Comparison of ENCODE assay signal across 1 cellular context in the genomic region with DNA sequence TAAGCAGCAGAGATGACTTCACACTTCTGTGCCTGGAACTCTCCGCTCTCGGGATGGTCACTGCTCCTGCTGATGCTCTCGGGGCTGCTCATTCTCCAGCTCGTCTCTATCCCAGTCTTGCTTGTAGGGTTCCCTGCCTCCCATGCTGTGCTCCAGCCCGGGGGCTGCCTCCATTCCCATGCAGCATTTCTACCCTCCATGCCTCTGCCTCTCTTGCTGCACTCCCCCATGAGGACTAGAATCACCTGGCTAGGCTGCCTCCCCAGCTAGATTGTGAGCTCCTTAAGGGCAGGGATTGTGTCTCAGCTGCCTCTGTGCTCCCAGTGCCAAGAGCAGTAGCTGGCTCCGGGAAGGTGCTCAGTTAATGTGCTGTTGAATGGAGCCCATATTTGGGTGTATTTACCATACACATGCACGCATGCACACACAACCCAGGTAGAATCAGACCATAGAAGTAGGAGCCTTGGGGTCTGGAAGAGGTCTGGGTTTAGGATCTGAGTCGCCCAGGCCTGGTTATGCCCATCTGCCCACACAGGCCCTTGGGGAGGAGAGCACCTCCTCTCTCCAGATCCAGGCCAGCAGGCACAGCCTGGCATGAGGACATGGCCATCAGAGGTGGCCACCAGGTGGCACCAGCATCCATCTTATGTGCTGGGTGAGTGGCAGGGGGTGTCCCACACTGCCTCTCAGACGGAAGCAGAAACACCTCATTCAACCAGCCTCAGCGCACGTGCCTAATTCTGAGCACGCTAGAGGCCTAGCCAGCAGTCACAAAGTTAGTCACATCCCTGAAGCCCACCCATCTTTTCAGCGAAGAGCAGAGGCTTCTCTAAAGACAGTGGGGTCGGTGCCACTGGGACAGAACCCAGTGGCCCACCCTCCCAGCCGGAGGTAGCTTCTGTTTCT.
A peak's percentile ranks its signal among the peaks of the same experiment; 100 is the strongest.
TF ChIP-seq lines count a peak whose summit lies in the region.

No MANE protein-coding gene starts in this region.

TF ChIP-seq in K562, 482 proteins besides CTCF, POLR2A, EP300 and RAD21 (continued from another document and continues in another):
- TF ChIP-seq, protein P1, sequence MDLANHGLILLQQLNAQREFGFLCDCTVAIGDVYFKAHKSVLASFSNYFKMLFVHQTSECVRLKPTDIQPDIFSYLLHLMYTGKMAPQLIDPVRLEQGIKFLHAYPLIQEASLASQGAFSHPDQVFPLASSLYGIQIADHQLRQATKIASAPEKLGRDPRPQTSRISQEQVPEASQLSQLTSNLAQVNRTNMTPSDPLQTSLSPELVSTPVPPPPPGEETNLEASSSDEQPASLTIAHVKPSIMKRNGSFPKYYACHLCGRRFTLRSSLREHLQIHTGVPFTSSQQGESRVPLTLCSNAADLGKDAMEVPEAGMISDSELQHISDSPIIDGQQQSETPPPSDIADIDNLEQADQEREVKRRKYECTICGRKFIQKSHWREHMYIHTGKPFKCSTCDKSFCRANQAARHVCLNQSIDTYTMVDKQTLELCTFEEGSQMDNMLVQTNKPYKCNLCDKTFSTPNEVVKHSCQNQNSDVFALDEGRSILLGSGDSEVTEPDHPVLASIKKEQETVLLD (IDR thresholded peaks at IDR 0.05) = no peak
- TF ChIP-seq KAT2B (IDR thresholded peaks at IDR 0.05; ENCODE audit: low read depth, low read length) = no peak
- no peak for TF ChIP-seq NCOA4 (IDR thresholded peaks at IDR 0.05; ENCODE audit: partially characterized antibody)
- no peak for TF ChIP-seq ZBTB40 (IDR thresholded peaks at IDR 0.05)
- no peak for TF ChIP-seq ZBTB40 (CRISPR knock-in tag; IDR thresholded peaks at IDR 0.05)
- TF ChIP-seq ZNF583 (CRISPR knock-in tag; IDR thresholded peaks at IDR 0.05) = no peak
- TF ChIP-seq BDP1 (IDR thresholded peaks at IDR 0.05; ENCODE audit: insufficient read depth, insufficient read length) = no peak
- TF ChIP-seq SAFB2 (IDR thresholded peaks at IDR 0.05; ENCODE audit: borderline replicate concordance, low read depth, low read length, severe bottlenecking) = no peak
- no peak for TF ChIP-seq TRIM24 (IDR thresholded peaks at IDR 0.05)
- no peak for TF ChIP-seq ZNF232 (CRISPR knock-in tag; IDR thresholded peaks at IDR 0.05)
- TF ChIP-seq, protein P2, sequence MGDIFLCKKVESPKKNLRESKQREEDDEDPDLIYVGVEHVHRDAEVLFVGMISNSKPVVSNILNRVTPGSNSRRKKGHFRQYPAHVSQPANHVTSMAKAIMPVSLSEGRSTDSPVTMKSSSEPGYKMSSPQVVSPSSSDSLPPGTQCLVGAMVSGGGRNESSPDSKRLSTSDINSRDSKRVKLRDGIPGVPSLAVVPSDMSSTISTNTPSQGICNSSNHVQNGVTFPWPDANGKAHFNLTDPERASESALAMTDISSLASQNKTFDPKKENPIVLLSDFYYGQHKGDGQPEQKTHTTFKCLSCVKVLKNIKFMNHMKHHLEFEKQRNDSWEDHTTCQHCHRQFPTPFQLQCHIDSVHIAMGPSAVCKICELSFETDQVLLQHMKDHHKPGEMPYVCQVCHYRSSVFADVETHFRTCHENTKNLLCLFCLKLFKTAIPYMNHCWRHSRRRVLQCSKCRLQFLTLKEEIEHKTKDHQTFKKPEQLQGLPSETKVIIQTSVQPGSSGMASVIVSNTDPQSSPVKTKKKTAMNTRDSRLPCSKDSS (IDR thresholded peaks at IDR 0.05; ENCODE audit: low read depth, partially characterized antibody) = no peak
- TF ChIP-seq NFXL1 (CRISPR knock-in tag; IDR thresholded peaks at IDR 0.05) = no peak
- TF ChIP-seq, protein P3, sequence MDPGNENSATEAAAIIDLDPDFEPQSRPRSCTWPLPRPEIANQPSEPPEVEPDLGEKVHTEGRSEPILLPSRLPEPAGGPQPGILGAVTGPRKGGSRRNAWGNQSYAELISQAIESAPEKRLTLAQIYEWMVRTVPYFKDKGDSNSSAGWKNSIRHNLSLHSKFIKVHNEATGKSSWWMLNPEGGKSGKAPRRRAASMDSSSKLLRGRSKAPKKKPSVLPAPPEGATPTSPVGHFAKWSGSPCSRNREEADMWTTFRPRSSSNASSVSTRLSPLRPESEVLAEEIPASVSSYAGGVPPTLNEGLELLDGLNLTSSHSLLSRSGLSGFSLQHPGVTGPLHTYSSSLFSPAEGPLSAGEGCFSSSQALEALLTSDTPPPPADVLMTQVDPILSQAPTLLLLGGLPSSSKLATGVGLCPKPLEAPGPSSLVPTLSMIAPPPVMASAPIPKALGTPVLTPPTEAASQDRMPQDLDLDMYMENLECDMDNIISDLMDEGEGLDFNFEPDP (CRISPR knock-in tag; IDR thresholded peaks at IDR 0.05) = no peak
- no peak for TF ChIP-seq ARID2 (IDR thresholded peaks at IDR 0.05)
- no peak for TF ChIP-seq MTA3 (IDR thresholded peaks at IDR 0.05; ENCODE audit: borderline replicate concordance)
- TF ChIP-seq ZFP36 (IDR thresholded peaks at IDR 0.05; ENCODE audit: low read depth, low read length, partially characterized antibody) = no peak
- no peak for TF ChIP-seq PHTF2 (CRISPR knock-in tag; IDR thresholded peaks at IDR 0.05)
- no peak for TF ChIP-seq RBM34 (IDR thresholded peaks at IDR 0.05; ENCODE audit: borderline replicate concordance, insufficient read depth, low read length)
- no peak for TF ChIP-seq DDX20 (tag; IDR thresholded peaks at IDR 0.05; ENCODE audit: low read depth)
- TF ChIP-seq, protein P4, sequence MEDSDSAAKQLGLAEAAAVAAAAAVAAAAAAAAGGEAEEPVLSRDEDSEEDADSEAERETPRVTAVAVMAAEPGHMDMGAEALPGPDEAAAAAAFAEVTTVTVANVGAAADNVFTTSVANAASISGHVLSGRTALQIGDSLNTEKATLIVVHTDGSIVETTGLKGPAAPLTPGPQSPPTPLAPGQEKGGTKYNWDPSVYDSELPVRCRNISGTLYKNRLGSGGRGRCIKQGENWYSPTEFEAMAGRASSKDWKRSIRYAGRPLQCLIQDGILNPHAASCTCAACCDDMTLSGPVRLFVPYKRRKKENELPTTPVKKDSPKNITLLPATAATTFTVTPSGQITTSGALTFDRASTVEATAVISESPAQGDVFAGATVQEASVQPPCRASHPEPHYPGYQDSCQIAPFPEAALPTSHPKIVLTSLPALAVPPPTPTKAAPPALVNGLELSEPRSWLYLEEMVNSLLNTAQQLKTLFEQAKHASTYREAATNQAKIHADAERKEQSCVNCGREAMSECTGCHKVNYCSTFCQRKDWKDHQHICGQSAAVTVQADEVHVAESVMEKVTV (CRISPR knock-in tag; IDR thresholded peaks at IDR 0.05) = peak; percentile 73
- TF ChIP-seq ELF2 (CRISPR knock-in tag; IDR thresholded peaks at IDR 0.05) = 0 out of 2 replicates have a peak, but pooled peaks have one; percentile 16
- no peak for TF ChIP-seq SOX6 (IDR thresholded peaks at IDR 0.05)
- no peak for TF ChIP-seq SLC30A9 (CRISPR knock-in tag; IDR thresholded peaks at IDR 0.05)
- TF ChIP-seq CREBBP (IDR thresholded peaks at IDR 0.05; ENCODE audit: low read depth, low read length) = no peak
- TF ChIP-seq PHF21A (IDR thresholded peaks at IDR 0.05; ENCODE audit: borderline replicate concordance, low read depth) = no peak
- 0 out of 2 replicates have a peak, but pooled peaks have one; percentile 41 for TF ChIP-seq TCF7 (IDR thresholded peaks at IDR 0.05; ENCODE audit: borderline replicate concordance)
- TF ChIP-seq MLX (CRISPR knock-in tag; conservative IDR thresholded peaks at IDR 0.05) = no peak
- no peak for TF ChIP-seq ZNF175 (CRISPR knock-in tag; IDR thresholded peaks at IDR 0.05; ENCODE audit: low read depth)
- no peak for TF ChIP-seq NFE2L1 (tag; IDR thresholded peaks at IDR 0.05; ENCODE audit: borderline replicate concordance, low read depth)
- TF ChIP-seq ELF4 (CRISPR knock-in tag; IDR thresholded peaks at IDR 0.05) = no peak
- TF ChIP-seq MTA1 (IDR thresholded peaks at IDR 0.05; ENCODE audit: borderline replicate concordance) = no peak
- no peak for TF ChIP-seq CEBPB (tag; IDR thresholded peaks at IDR 0.05)
- TF ChIP-seq MAX (CRISPR knock-in tag; IDR thresholded peaks at IDR 0.05) = 0 out of 2 replicates have a peak, but pooled peaks have one; percentile 24
- no peak for TF ChIP-seq STAT6 (CRISPR knock-in tag; IDR thresholded peaks at IDR 0.05)
- no peak for TF ChIP-seq MCM5 (IDR thresholded peaks at IDR 0.05; ENCODE audit: low read depth)
- no peak for TF ChIP-seq ZNF395 (CRISPR knock-in tag; IDR thresholded peaks at IDR 0.05)
- no peak for TF ChIP-seq RBM14 (IDR thresholded peaks at IDR 0.05; ENCODE audit: borderline replicate concordance, insufficient read depth, low read depth, low read length)
